13 cellular contexts compared by ENCODE assay signal in genomic region chr12:3381059-3382047, GRCh38.
DNase-seq lines count a peak whose midpoint lies in the region; ATAC-seq and TF ChIP-seq lines count a peak whose summit lies in the region.
"Had no signal": no experiment of that assay in that cellular context is flagged by ENCODE, and none has a peak within 500 bp of the region (broad histone marks: within the 10 kb centered on the region; RNA-seq: fewer than 3 reads in every experiment).

No MANE protein-coding gene starts in this region.

- H3K9me3 ChIP-seq in gastroesophageal sphincter, result no peaks in the 10 kb centered on the region
- no peaks in the 10 kb centered on the region for H3K9me3 ChIP-seq in muscle layer of duodenum (ENCODE audit: control insufficient read depth in 1 of 2, low read length in 2 of 2)

- ATAC-seq in Right ventricle myocardium inferior, result peak; percentile 46
- peak; percentile 60 for ATAC-seq in gastroesophageal sphincter
- ATAC-seq in GM19351 (IDR thresholded peaks at IDR 0.05; ENCODE audit: unreplicated experiment), result no peak
- ATAC-seq in HG03108 (IDR thresholded peaks at IDR 0.05; ENCODE audit: unreplicated experiment), result no peak
- ATAC-seq: activated CD8-positive, alpha-beta memory T cell treated with anti-CD3 and anti-CD28 coated beads, Interleukin-2, amount 10 ng/mL, durations not matched to agents 7 days and 5 days had no signal

- no peak for DNase-seq in Right ventricle myocardium inferior (ENCODE audit: missing footprints)
- no peak for DNase-seq in cardiac septum (ENCODE audit: low spot score)
- no peak for DNase-seq in T-helper 1 cell
- no peak for DNase-seq in LoVo (ENCODE audit: low spot score)
- DNase-seq: activated CD8-positive, alpha-beta memory T cell treated with anti-CD3 and anti-CD28 coated beads, Interleukin-2, amount 10 ng/mL, durations not matched to agents 7 days and 5 days; NCI-H1436; NCI-H510A treated with DMSO at 0.1 percent for 48 hours; nucleus accumbens; upper lobe of left lung had no signal

- intact Hi-C loops in Right ventricle myocardium inferior (cut with DNase I) (no loop called here), cardiac septum (cut with DNase I) (no loop called here)

- TF ChIP-seq EP300 in gastroesophageal sphincter (IDR thresholded peaks at IDR 0.05), result no peak

- H3K4me1 ChIP-seq in gastroesophageal sphincter (peaks cover 0 to 17% (median 9%) of the 10 kb centered on the region in 3 donors), muscle layer of duodenum (ENCODE audit: control insufficient read depth in 1 of 2, insufficient read depth in 2 of 2, low read length in 2 of 2) (peaks cover 0 to 7% of the 10 kb centered on the region in 2 donors)

- no peak for TF ChIP-seq CTCF in gastroesophageal sphincter (IDR thresholded peaks at IDR 0.05)

- H3K27me3 ChIP-seq in gastroesophageal sphincter (no peaks in the 10 kb centered on the region), muscle layer of duodenum (ENCODE audit: low read depth, low read length) (no peaks in the 10 kb centered on the region)
- H3K27me3 ChIP-seq: upper lobe of left lung had no signal

- H3K4me3 ChIP-seq in gastroesophageal sphincter, result no peak overlapping the region
- H3K4me3 ChIP-seq in muscle layer of duodenum (ENCODE audit: low read depth in 1 of 2, low read length in 2 of 2), result peak overlapping the region; percentile 6 to 9
- H3K4me3 ChIP-seq: upper lobe of left lung had no signal

- no peak for TF ChIP-seq POLR2A in gastroesophageal sphincter (IDR thresholded peaks at IDR 0.05)

- WGBS in gastroesophageal sphincter (ENCODE audit: low coverage in 1 of 2), 2 donors, result 13 to 39% methylated on average over 6 of the region's 6 CpGs

- H3K27ac ChIP-seq in gastroesophageal sphincter (no peak overlapping the region), muscle layer of duodenum (ENCODE audit: low read length) (no peak overlapping the region)
- H3K27ac ChIP-seq: upper lobe of left lung had no signal

- no peaks in the 10 kb centered on the region for H3K36me3 ChIP-seq in gastroesophageal sphincter
- H3K36me3 ChIP-seq in muscle layer of duodenum (ENCODE audit: control insufficient read depth in 1 of 2, insufficient read depth in 2 of 2, low read length in 2 of 2), result no peaks in the 10 kb centered on the region
- H3K36me3 ChIP-seq: upper lobe of left lung had no signal

Comparison
In these comparisons a context has a peak if more than half of its experiments do, and no peak if none do; other contexts are left out.
1. ATAC-seq: peak in Right ventricle myocardium inferior (single experiment) and gastroesophageal sphincter (single experiment); none in GM19351 (single experiment) and HG03108 (single experiment).
2. H3K4me3 ChIP-seq: peak in muscle layer of duodenum (2 of 2); none in gastroesophageal sphincter (0 of 2).